33 cellular contexts compared by ENCODE assay signal in the genomic region with DNA sequence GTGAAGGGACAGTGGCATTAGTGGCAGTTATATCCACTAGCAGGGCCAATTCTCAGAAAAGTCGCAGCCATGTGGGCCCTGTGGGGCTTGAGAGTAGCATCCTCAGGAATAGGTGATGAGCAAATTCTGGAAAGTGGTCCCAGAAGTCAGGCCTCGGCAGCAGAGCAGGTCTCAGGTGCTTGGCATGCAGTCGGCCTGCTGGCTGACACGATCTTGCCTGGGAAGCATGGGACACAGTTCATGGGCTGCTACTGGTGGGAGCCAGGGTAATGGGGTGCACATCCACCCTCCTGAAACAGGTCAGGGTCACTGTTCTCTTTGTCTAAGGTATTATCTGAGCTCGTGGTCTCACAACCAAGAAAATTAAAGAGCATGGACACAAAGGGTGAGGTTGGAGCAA. TPM values are rescaled to one million over a fixed set of nuclear protein-coding genes. Genes with fewer than 3 reads are reported as not detected.
"Had no signal": no experiment of that assay in that cellular context is flagged by ENCODE, and none has a peak within 500 bp of the region (broad histone marks: within the 10 kb centered on the region; RNA-seq: fewer than 3 reads in every experiment).

No MANE protein-coding gene starts in this region.

- H3K36me3 ChIP-seq: brain microvascular endothelial cell, MG63, SJCRH30 had no signal

- DNase-seq: activated CD4-positive, alpha-beta T cell treated with anti-CD3 and anti-CD28 coated beads, Interleukin-2, amount 10 ng/mL, durations not matched to agents 24 days and 14 days; activated CD4-positive, alpha-beta T cell treated with anti-CD3 and anti-CD28 coated beads, Interleukin-2, amount 50 U/mL, for 4 hours; activated CD8-positive, alpha-beta T cell treated with anti-CD3 and anti-CD28 coated beads for 36 hours; activated effector memory CD4-positive, alpha-beta T cell treated with anti-CD3 and anti-CD28 coated beads, Interleukin-2, amount 50 U/mL, for 16 hours; activated naive CD4-positive, alpha-beta T cell; activated naive CD4-positive, alpha-beta T cell treated with anti-CD3 and anti-CD28 coated beads, Interleukin-2, amount 50 U/mL, for 16 hours; activated naive CD8-positive, alpha-beta T cell treated with anti-CD3 and anti-CD28 coated beads for 36 hours; activated T-cell treated with anti-CD3 and anti-CD28 coated beads, Interleukin-2, amount 50 U/mL, for 1 hour; activated T-cell treated with anti-CD3 and anti-CD28 coated beads, Interleukin-2, amount 50 U/mL, for 72 hours; amniotic stem cell; aorta; brain microvascular endothelial cell; central memory CD4-positive, alpha-beta T cell; Kasumi-1; MG63; NCI-H1048; NCI-H1105 treated with DMSO at 0.1 percent for 48 hours; NCI-H1436; NCI-H1694; NCI-H1930; NCI-H2081 treated with DMSO at 0.1 percent for 48 hours; NCI-H226; NCI-H446 treated with DMSO at 0.1 percent for 48 hours; NCI-H524; NCI-H69; NCI-H82; SHP77; SJCRH30; T1000 had no signal

- H3K4me3 Mint-ChIP-seq: activated CD4-positive, alpha-beta T cell treated with anti-CD3 and anti-CD28 coated beads, Interleukin-2, amount 10 ng/mL, durations not matched to agents 24 days and 14 days; activated CD8-positive, alpha-beta T cell treated with anti-CD3 and anti-CD28 coated beads for 36 hours; activated naive CD8-positive, alpha-beta T cell treated with anti-CD3 and anti-CD28 coated beads for 36 hours; activated T-cell treated with anti-CD3 and anti-CD28 coated beads, Interleukin-2, amount 50 U/mL, for 72 hours; activated T-helper 17 cell treated with anti-CD3 and anti-CD28 coated beads, Interleukin-2, amount 50 U/mL, for 72 hours had no signal

- H3K9me3 Mint-ChIP-seq: activated CD4-positive, alpha-beta T cell treated with anti-CD3 and anti-CD28 coated beads, Interleukin-2, amount 10 ng/mL, durations not matched to agents 24 days and 14 days; activated CD8-positive, alpha-beta T cell treated with anti-CD3 and anti-CD28 coated beads for 36 hours; activated naive CD8-positive, alpha-beta T cell treated with anti-CD3 and anti-CD28 coated beads for 36 hours; activated T-cell treated with anti-CD3 and anti-CD28 coated beads, Interleukin-2, amount 50 U/mL, for 72 hours; activated T-helper 17 cell treated with anti-CD3 and anti-CD28 coated beads, Interleukin-2, amount 50 U/mL, for 72 hours had no signal

- ATAC-seq: activated CD8-positive, alpha-beta T cell treated with anti-CD3 and anti-CD28 coated beads for 36 hours; activated T-cell treated with anti-CD3 and anti-CD28 coated beads, Interleukin-2, amount 50 U/mL, for 72 hours; activated T-helper 17 cell treated with anti-CD3 and anti-CD28 coated beads, Interleukin-2, amount 50 U/mL, for 72 hours; Panc1 had no signal

- H3K27ac ChIP-seq: brain microvascular endothelial cell, SJCRH30, SK-N-MC had no signal

- H3K4me1 ChIP-seq: SJCRH30 had no signal

- H3K36me3 Mint-ChIP-seq: activated naive CD8-positive, alpha-beta T cell treated with anti-CD3 and anti-CD28 coated beads for 36 hours had no signal

- H3K27me3 Mint-ChIP-seq: activated CD8-positive, alpha-beta T cell treated with anti-CD3 and anti-CD28 coated beads for 36 hours; activated naive CD8-positive, alpha-beta T cell treated with anti-CD3 and anti-CD28 coated beads for 36 hours; activated T-helper 17 cell treated with anti-CD3 and anti-CD28 coated beads, Interleukin-2, amount 50 U/mL, for 72 hours had no signal

- H3K9me3 ChIP-seq: MG63, SJCRH30 had no signal

- H3K4me3 ChIP-seq: MG63, SJCRH30, SK-N-MC had no signal

- H3K27me3 ChIP-seq: SJCRH30 had no signal

- H3K27ac Mint-ChIP-seq: activated CD4-positive, alpha-beta T cell treated with anti-CD3 and anti-CD28 coated beads, Interleukin-2, amount 10 ng/mL, durations not matched to agents 24 days and 14 days; activated CD8-positive, alpha-beta T cell treated with anti-CD3 and anti-CD28 coated beads for 36 hours; activated naive CD8-positive, alpha-beta T cell treated with anti-CD3 and anti-CD28 coated beads for 36 hours; activated T-cell treated with anti-CD3 and anti-CD28 coated beads, Interleukin-2, amount 50 U/mL, for 72 hours; activated T-helper 17 cell treated with anti-CD3 and anti-CD28 coated beads, Interleukin-2, amount 50 U/mL, for 72 hours had no signal

- H3K4me1 Mint-ChIP-seq: activated CD4-positive, alpha-beta T cell treated with anti-CD3 and anti-CD28 coated beads, Interleukin-2, amount 10 ng/mL, durations not matched to agents 24 days and 14 days; activated naive CD8-positive, alpha-beta T cell treated with anti-CD3 and anti-CD28 coated beads for 36 hours; activated T-helper 17 cell treated with anti-CD3 and anti-CD28 coated beads, Interleukin-2, amount 50 U/mL, for 72 hours had no signal

RNA-seq across cellular contexts. Expression of gene TMEM45B, which starts 36.8 kb away (rescaled TPM):
- total RNA-seq: RPMI7951, SJCRH30 had no signal
